In genomic region chr10:102610499-102610898, GRCh38 we compare ENCODE assay signal across 1 cellular context.
TF ChIP-seq lines count a peak whose summit lies in the region.

No MANE protein-coding gene starts in this region.

TF ChIP-seq in IMR-90, 13 proteins besides CTCF, POLR2A, EP300 and RAD21 (continued from another document):
- TF ChIP-seq SMC3 (IDR thresholded peaks at IDR 0.05; ENCODE audit: low read depth, low read length): no peak
